ENCODE assay signal across 23 cellular contexts in genomic region chr2:205011031-205011430, GRCh38.
"Had no signal": no experiment of that assay in that cellular context is flagged by ENCODE, and none has a peak within 500 bp of the region (broad histone marks: within the 10 kb centered on the region; RNA-seq: fewer than 3 reads in every experiment).

No MANE protein-coding gene starts in this region.

- H3K27me3 ChIP-seq: dorsolateral prefrontal cortex, neutrophil, pancreas, right lobe of liver, transverse colon, vagina had no signal

- H3K27ac ChIP-seq: dorsolateral prefrontal cortex, neutrophil, pancreas, right lobe of liver, thoracic aorta, transverse colon, vagina had no signal

- H3K4me1 Mint-ChIP-seq: naive B cell; stimulated activated effector memory CD8-positive, alpha-beta T cell treated with anti-CD3 and anti-CD28 coated beads, Interleukin-12 subunit alpha, Interleukin-12 subunit beta, amount 100 ng/mL, for 72 hours had no signal

- FAIRE-seq: colon, kidney, pancreas had no signal

- H3K9me3 Mint-ChIP-seq: natural killer cell treated with Interleukin-12 subunit alpha and Interleukin-12 subunit beta and Interleukin-15 and Interleukin-18, amount 100 ng/mL, for 72 hours had no signal

- H3K4me3 Mint-ChIP-seq: mesothelial cell of epicardium; naive B cell; natural killer cell treated with Interleukin-12 subunit alpha and Interleukin-12 subunit beta and Interleukin-15 and Interleukin-18, amount 100 ng/mL, for 72 hours; neural crest cell; stimulated activated effector memory CD8-positive, alpha-beta T cell treated with anti-CD3 and anti-CD28 coated beads, Interleukin-12 subunit alpha, Interleukin-12 subunit beta, amount 100 ng/mL, for 72 hours; stimulated activated naive CD8-positive, alpha-beta T cell treated with anti-CD3 and anti-CD28 coated beads, Interleukin-15, Interleukin-2, amounts not matched to agents 100 ng/mL and 50 ng/mL, for 24 hours had no signal

- H3K4me3 ChIP-seq: dorsolateral prefrontal cortex, lung, mucosa of descending colon, pancreas, right lobe of liver, thoracic aorta, transverse colon, vagina had no signal

- H3K36me3 Mint-ChIP-seq: naive B cell; natural killer cell treated with Interleukin-12 subunit alpha and Interleukin-12 subunit beta and Interleukin-15 and Interleukin-18, amount 100 ng/mL, for 72 hours; stimulated activated effector memory CD8-positive, alpha-beta T cell treated with anti-CD3 and anti-CD28 coated beads, Interleukin-12 subunit alpha, Interleukin-12 subunit beta, amount 100 ng/mL, for 72 hours had no signal

- H3K36me3 ChIP-seq: neutrophil, pancreas, right lobe of liver, thoracic aorta, transverse colon, vagina had no signal

- H3K27ac Mint-ChIP-seq: mesothelial cell of epicardium; natural killer cell treated with Interleukin-12 subunit alpha and Interleukin-12 subunit beta and Interleukin-15 and Interleukin-18, amount 100 ng/mL, for 72 hours; stimulated activated effector memory CD8-positive, alpha-beta T cell treated with anti-CD3 and anti-CD28 coated beads, Interleukin-12 subunit alpha, Interleukin-12 subunit beta, amount 100 ng/mL, for 72 hours; stimulated activated naive CD8-positive, alpha-beta T cell treated with anti-CD3 and anti-CD28 coated beads, Interleukin-15, Interleukin-2, amounts not matched to agents 100 ng/mL and 50 ng/mL, for 24 hours had no signal

- H3K27me3 Mint-ChIP-seq: naive B cell; stimulated activated naive CD8-positive, alpha-beta T cell treated with anti-CD3 and anti-CD28 coated beads, Interleukin-15, Interleukin-2, amounts not matched to agents 100 ng/mL and 50 ng/mL, for 24 hours had no signal

- H3K4me1 ChIP-seq: pancreas, right lobe of liver, transverse colon, vagina had no signal

- DNase-seq: dorsolateral prefrontal cortex; effector CD4-positive, alpha-beta T cell; foreskin melanocyte; kidney; mesenchymal stem cell; mucosa of descending colon; naive B cell; pancreas; right lobe of liver; stimulated activated CD4-positive, alpha-beta T cell treated with anti-CD3 and anti-CD28 coated beads, Interleukin-2, amount 100 ng/mL, for 24 hours; stimulated activated CD4-positive, alpha-beta T cell treated with anti-CD3 and anti-CD28 coated beads, Interleukin-4, amount 100 ng/mL, for 24 hours; transverse colon had no signal

- ATAC-seq: left lobe of liver; mucosa of descending colon; natural killer cell treated with Interleukin-12 subunit alpha and Interleukin-12 subunit beta and Interleukin-15 and Interleukin-18, amount 100 ng/mL, for 72 hours; pancreas; right lobe of liver; stimulated activated effector memory CD8-positive, alpha-beta T cell treated with anti-CD3 and anti-CD28 coated beads, Interleukin-12 subunit alpha, Interleukin-12 subunit beta, amount 100 ng/mL, for 72 hours had no signal

- H3K9me3 ChIP-seq: mucosa of descending colon, neutrophil, pancreas, right lobe of liver, thoracic aorta, vagina had no signal
